In the genomic region with DNA sequence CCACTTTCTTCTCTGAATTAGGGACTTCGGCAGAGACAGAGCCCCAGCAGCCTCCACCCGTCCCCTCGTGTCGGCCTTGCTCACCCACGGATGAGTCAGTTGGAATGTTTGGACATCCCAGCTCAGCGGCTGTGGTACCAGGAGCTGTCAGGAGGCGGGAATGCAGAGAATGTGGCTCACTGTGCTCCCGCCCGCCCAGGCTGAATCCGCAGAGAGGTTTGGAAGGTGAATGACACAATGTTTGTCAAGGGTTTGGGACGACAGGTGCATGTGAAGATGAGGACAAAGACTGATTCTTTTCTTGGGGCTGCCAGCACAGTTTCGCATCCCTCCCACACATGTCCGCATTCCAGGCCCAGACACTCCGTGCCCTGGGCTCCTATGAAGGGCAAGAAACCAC, we compare ENCODE assay signal across 1 cellular context.
A peak's percentile ranks its signal among the peaks of the same experiment; 100 is the strongest.
TF ChIP-seq lines count a peak whose summit lies in the region.

No MANE protein-coding gene starts in this region.

TF ChIP-seq in HepG2, 621 proteins besides CTCF, POLR2A, EP300 and RAD21 (continues in another document):
- TF ChIP-seq IRF2 (CRISPR knock-in tag; IDR thresholded peaks at IDR 0.05), result 0 out of 2 replicates have a peak, but pooled peaks have one; percentile 22
- TF ChIP-seq, protein P1, sequence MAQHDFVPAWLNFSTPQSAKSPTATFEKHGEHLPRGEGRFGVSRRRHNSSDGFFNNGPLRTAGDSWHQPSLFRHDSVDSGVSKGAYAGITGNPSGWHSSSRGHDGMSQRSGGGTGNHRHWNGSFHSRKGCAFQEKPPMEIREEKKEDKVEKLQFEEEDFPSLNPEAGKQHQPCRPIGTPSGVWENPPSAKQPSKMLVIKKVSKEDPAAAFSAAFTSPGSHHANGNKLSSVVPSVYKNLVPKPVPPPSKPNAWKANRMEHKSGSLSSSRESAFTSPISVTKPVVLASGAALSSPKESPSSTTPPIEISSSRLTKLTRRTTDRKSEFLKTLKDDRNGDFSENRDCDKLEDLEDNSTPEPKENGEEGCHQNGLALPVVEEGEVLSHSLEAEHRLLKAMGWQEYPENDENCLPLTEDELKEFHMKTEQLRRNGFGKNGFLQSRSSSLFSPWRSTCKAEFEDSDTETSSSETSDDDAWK (CRISPR knock-in tag; IDR thresholded peaks at IDR 0.05), result no peak
- no peak for TF ChIP-seq SP4 (CRISPR knock-in tag; IDR thresholded peaks at IDR 0.05)
- no peak for TF ChIP-seq ZNF282 (IDR thresholded peaks at IDR 0.05; ENCODE audit: partially characterized antibody)
- TF ChIP-seq ZNF317 (CRISPR knock-in tag; IDR thresholded peaks at IDR 0.05), result no peak
- no peak for TF ChIP-seq ONECUT2 (CRISPR knock-in tag; IDR thresholded peaks at IDR 0.05)
- TF ChIP-seq, protein P2, sequence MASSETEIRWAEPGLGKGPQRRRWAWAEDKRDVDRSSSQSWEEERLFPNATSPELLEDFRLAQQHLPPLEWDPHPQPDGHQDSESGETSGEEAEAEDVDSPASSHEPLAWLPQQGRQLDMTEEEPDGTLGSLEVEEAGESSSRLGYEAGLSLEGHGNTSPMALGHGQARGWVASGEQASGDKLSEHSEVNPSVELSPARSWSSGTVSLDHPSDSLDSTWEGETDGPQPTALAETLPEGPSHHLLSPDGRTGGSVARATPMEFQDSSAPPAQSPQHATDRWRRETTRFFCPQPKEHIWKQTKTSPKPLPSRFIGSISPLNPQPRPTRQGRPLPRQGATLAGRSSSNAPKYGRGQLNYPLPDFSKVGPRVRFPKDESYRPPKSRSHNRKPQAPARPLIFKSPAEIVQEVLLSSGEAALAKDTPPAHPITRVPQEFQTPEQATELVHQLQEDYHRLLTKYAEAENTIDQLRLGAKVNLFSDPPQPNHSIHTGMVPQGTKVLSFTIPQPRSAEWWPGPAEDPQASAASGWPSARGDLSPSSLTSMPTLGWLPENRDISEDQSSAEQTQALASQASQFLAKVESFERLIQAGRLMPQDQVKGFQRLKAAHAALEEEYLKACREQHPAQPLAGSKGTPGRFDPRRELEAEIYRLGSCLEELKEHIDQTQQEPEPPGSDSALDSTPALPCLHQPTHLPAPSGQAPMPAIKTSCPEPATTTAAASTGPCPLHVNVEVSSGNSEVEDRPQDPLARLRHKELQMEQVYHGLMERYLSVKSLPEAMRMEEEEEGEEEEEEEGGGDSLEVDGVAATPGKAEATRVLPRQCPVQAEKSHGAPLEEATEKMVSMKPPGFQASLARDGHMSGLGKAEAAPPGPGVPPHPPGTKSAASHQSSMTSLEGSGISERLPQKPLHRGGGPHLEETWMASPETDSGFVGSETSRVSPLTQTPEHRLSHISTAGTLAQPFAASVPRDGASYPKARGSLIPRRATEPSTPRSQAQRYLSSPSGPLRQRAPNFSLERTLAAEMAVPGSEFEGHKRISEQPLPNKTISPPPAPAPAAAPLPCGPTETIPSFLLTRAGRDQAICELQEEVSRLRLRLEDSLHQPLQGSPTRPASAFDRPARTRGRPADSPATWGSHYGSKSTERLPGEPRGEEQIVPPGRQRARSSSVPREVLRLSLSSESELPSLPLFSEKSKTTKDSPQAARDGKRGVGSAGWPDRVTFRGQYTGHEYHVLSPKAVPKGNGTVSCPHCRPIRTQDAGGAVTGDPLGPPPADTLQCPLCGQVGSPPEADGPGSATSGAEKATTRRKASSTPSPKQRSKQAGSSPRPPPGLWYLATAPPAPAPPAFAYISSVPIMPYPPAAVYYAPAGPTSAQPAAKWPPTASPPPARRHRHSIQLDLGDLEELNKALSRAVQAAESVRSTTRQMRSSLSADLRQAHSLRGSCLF (CRISPR knock-in tag; IDR thresholded peaks at IDR 0.05; ENCODE audit: borderline replicate concordance), result no peak
- TF ChIP-seq, protein P3, sequence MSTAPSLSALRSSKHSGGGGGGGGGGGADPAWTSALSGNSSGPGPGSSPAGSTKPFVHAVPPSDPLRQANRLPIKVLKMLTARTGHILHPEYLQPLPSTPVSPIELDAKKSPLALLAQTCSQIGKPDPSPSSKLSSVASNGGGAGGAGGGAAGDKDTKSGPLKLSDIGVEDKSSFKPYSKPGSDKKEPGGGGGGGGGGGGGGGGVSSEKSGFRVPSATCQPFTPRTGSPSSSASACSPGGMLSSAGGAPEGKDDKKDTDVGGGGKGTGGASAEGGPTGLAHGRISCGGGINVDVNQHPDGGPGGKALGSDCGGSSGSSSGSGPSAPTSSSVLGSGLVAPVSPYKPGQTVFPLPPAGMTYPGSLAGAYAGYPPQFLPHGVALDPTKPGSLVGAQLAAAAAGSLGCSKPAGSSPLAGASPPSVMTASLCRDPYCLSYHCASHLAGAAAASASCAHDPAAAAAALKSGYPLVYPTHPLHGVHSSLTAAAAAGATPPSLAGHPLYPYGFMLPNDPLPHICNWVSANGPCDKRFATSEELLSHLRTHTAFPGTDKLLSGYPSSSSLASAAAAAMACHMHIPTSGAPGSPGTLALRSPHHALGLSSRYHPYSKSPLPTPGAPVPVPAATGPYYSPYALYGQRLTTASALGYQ (CRISPR knock-in tag; IDR thresholded peaks at IDR 0.05), result no peak
- no peak for TF ChIP-seq ATF7-NPFF (CRISPR knock-in tag; IDR thresholded peaks at IDR 0.05; ENCODE audit: low read depth)
- TF ChIP-seq ZNF263 (CRISPR knock-in tag; IDR thresholded peaks at IDR 0.05), result peak; percentile 94
- no peak for TF ChIP-seq FOXJ3 (CRISPR knock-in tag; IDR thresholded peaks at IDR 0.05; ENCODE audit: borderline replicate concordance)
- TF ChIP-seq, protein P4, sequence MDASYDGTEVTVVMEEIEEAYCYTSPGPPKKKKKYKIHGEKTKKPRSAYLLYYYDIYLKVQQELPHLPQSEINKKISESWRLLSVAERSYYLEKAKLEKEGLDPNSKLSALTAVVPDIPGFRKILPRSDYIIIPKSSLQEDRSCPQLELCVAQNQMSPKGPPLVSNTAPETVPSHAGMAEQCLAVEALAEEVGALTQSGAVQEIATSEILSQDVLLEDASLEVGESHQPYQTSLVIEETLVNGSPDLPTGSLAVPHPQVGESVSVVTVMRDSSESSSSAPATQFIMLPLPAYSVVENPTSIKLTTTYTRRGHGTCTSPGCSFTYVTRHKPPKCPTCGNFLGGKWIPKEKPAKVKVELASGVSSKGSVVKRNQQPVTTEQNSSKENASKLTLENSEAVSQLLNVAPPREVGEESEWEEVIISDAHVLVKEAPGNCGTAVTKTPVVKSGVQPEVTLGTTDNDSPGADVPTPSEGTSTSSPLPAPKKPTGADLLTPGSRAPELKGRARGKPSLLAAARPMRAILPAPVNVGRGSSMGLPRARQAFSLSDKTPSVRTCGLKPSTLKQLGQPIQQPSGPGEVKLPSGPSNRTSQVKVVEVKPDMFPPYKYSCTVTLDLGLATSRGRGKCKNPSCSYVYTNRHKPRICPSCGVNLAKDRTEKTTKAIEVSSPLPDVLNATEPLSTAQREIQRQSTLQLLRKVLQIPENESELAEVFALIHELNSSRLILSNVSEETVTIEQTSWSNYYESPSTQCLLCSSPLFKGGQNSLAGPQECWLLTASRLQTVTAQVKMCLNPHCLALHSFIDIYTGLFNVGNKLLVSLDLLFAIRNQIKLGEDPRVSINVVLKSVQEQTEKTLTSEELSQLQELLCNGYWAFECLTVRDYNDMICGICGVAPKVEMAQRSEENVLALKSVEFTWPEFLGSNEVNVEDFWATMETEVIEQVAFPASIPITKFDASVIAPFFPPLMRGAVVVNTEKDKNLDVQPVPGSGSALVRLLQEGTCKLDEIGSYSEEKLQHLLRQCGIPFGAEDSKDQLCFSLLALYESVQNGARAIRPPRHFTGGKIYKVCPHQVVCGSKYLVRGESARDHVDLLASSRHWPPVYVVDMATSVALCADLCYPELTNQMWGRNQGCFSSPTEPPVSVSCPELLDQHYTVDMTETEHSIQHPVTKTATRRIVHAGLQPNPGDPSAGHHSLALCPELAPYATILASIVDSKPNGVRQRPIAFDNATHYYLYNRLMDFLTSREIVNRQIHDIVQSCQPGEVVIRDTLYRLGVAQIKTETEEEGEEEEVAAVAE (CRISPR knock-in tag; IDR thresholded peaks at IDR 0.05; ENCODE audit: borderline replicate concordance), result no peak
- TF ChIP-seq, protein P5, sequence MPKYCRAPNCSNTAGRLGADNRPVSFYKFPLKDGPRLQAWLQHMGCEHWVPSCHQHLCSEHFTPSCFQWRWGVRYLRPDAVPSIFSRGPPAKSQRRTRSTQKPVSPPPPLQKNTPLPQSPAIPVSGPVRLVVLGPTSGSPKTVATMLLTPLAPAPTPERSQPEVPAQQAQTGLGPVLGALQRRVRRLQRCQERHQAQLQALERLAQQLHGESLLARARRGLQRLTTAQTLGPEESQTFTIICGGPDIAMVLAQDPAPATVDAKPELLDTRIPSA (CRISPR knock-in tag; IDR thresholded peaks at IDR 0.05; ENCODE audit: borderline replicate concordance), result no peak
- TF ChIP-seq ZSCAN20 (CRISPR knock-in tag; IDR thresholded peaks at IDR 0.05; ENCODE audit: borderline replicate concordance), result no peak
- no peak for TF ChIP-seq KLF12 (CRISPR knock-in tag; IDR thresholded peaks at IDR 0.05; ENCODE audit: borderline replicate concordance)
- no peak for TF ChIP-seq IKZF1 (IDR thresholded peaks at IDR 0.05)
- TF ChIP-seq ZZZ3 (CRISPR knock-in tag; IDR thresholded peaks at IDR 0.05; ENCODE audit: borderline replicate concordance), result no peak
- TF ChIP-seq ARNTL (CRISPR knock-in tag; IDR thresholded peaks at IDR 0.05), result no peak
- peak; percentile 48; the same call in 1 of the 2 replicates for TF ChIP-seq JUN (CRISPR knock-in tag; IDR thresholded peaks at IDR 0.05)
- TF ChIP-seq, protein P6, sequence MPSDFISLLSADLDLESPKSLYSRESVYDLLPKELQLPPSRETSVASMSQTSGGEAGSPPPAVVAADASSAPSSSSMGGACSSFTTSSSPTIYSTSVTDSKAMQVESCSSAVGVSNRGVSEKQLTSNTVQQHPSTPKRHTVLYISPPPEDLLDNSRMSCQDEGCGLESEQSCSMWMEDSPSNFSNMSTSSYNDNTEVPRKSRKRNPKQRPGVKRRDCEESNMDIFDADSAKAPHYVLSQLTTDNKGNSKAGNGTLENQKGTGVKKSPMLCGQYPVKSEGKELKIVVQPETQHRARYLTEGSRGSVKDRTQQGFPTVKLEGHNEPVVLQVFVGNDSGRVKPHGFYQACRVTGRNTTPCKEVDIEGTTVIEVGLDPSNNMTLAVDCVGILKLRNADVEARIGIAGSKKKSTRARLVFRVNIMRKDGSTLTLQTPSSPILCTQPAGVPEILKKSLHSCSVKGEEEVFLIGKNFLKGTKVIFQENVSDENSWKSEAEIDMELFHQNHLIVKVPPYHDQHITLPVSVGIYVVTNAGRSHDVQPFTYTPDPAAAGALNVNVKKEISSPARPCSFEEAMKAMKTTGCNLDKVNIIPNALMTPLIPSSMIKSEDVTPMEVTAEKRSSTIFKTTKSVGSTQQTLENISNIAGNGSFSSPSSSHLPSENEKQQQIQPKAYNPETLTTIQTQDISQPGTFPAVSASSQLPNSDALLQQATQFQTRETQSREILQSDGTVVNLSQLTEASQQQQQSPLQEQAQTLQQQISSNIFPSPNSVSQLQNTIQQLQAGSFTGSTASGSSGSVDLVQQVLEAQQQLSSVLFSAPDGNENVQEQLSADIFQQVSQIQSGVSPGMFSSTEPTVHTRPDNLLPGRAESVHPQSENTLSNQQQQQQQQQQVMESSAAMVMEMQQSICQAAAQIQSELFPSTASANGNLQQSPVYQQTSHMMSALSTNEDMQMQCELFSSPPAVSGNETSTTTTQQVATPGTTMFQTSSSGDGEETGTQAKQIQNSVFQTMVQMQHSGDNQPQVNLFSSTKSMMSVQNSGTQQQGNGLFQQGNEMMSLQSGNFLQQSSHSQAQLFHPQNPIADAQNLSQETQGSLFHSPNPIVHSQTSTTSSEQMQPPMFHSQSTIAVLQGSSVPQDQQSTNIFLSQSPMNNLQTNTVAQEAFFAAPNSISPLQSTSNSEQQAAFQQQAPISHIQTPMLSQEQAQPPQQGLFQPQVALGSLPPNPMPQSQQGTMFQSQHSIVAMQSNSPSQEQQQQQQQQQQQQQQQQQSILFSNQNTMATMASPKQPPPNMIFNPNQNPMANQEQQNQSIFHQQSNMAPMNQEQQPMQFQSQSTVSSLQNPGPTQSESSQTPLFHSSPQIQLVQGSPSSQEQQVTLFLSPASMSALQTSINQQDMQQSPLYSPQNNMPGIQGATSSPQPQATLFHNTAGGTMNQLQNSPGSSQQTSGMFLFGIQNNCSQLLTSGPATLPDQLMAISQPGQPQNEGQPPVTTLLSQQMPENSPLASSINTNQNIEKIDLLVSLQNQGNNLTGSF (CRISPR knock-in tag; IDR thresholded peaks at IDR 0.05), result no peak
- no peak for TF ChIP-seq KDM5A (IDR thresholded peaks at IDR 0.05; ENCODE audit: borderline replicate concordance, low read length)
- TF ChIP-seq, protein P7, sequence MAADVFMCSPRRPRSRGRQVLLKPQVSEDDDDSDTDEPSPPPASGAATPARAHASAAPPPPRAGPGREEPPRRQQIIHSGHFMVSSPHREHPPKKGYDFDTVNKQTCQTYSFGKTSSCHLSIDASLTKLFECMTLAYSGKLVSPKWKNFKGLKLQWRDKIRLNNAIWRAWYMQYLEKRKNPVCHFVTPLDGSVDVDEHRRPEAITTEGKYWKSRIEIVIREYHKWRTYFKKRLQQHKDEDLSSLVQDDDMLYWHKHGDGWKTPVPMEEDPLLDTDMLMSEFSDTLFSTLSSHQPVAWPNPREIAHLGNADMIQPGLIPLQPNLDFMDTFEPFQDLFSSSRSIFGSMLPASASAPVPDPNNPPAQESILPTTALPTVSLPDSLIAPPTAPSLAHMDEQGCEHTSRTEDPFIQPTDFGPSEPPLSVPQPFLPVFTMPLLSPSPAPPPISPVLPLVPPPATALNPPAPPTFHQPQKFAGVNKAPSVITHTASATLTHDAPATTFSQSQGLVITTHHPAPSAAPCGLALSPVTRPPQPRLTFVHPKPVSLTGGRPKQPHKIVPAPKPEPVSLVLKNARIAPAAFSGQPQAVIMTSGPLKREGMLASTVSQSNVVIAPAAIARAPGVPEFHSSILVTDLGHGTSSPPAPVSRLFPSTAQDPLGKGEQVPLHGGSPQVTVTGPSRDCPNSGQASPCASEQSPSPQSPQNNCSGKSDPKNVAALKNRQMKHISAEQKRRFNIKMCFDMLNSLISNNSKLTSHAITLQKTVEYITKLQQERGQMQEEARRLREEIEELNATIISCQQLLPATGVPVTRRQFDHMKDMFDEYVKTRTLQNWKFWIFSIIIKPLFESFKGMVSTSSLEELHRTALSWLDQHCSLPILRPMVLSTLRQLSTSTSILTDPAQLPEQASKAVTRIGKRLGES (CRISPR knock-in tag; IDR thresholded peaks at IDR 0.05; ENCODE audit: borderline replicate concordance), result no peak
- peak; percentile 56; the same call in 1 of the 2 replicates for TF ChIP-seq TBX2 (CRISPR knock-in tag; IDR thresholded peaks at IDR 0.05; ENCODE audit: borderline replicate concordance)
- no peak for TF ChIP-seq ZNF724P (CRISPR knock-in tag; IDR thresholded peaks at IDR 0.05; ENCODE audit: borderline replicate concordance)
- TF ChIP-seq, protein P8, sequence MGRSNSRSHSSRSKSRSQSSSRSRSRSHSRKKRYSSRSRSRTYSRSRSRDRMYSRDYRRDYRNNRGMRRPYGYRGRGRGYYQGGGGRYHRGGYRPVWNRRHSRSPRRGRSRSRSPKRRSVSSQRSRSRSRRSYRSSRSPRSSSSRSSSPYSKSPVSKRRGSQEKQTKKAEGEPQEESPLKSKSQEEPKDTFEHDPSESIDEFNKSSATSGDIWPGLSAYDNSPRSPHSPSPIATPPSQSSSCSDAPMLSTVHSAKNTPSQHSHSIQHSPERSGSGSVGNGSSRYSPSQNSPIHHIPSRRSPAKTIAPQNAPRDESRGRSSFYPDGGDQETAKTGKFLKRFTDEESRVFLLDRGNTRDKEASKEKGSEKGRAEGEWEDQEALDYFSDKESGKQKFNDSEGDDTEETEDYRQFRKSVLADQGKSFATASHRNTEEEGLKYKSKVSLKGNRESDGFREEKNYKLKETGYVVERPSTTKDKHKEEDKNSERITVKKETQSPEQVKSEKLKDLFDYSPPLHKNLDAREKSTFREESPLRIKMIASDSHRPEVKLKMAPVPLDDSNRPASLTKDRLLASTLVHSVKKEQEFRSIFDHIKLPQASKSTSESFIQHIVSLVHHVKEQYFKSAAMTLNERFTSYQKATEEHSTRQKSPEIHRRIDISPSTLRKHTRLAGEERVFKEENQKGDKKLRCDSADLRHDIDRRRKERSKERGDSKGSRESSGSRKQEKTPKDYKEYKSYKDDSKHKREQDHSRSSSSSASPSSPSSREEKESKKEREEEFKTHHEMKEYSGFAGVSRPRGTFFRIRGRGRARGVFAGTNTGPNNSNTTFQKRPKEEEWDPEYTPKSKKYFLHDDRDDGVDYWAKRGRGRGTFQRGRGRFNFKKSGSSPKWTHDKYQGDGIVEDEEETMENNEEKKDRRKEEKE (IDR thresholded peaks at IDR 0.05), result no peak
- no peak for TF ChIP-seq ZFAT (CRISPR knock-in tag; conservative IDR thresholded peaks at IDR 0.05)
